9 cellular contexts compared by ENCODE assay signal in the genomic region with DNA sequence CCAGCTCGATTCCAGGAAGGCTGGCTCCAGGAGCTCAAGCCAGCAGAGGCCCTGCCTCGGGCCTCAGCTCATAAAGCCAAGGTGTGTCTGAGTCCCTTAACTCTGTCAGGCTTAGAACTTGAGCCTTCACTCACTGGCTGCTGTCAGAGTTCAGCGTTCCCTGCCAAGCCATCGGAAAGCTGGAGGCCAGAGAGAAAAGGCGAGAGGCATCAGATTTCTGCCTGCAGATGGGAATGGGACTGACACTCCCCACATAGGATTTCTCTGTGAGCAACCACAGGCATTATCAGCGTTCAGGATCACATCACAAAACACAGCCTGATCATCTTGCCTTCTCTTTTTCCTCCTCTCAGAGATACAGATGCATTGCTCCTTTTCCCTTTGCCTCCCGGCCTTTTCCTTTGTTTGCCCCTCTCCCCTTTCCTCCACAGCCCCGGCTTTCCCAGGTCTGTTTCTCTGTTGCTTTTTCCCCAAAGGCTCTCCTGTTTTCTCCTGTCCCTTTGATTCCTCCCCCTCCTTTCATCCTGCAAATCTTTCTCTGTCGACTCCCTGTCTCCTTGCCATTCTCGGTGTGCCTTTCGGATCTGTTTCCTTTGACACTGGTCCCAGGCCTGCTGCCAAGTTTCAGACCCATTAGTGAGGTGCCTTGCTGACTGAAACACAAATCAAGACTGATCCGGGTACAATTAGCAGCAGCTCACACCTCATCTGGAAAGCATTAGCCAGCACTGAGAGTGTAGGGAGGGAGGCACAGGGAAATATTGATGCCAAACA.
DNase-seq lines count a peak whose midpoint lies in the region; ATAC-seq and TF ChIP-seq lines count a peak whose summit lies in the region.
"Had no signal": no experiment of that assay in that cellular context is flagged by ENCODE, and none has a peak within 500 bp of the region (broad histone marks: within the 10 kb centered on the region; RNA-seq: fewer than 3 reads in every experiment).

No MANE protein-coding gene starts in this region.

- CTCF ChIA-PET in AG04449 (lab: Yijun Ruan, JAX), result interaction anchor here (1.0 to 1.3 kb wide), 2 partner anchors 8 to 15 kb away, joined by 3 read pairs; no protein-coding TSS in a partner anchor

- H3K9me3 ChIP-seq in muscle layer of duodenum (ENCODE audit: control insufficient read depth in 1 of 2, low read length in 2 of 2), result no peaks in the 10 kb centered on the region

- no peaks in the 10 kb centered on the region for H3K36me3 ChIP-seq in muscle layer of duodenum (ENCODE audit: control insufficient read depth in 1 of 2, insufficient read depth in 2 of 2, low read length in 2 of 2)

- H3K27ac ChIP-seq in muscle layer of duodenum (ENCODE audit: low read length), result peak overlapping the region; percentile 82

- H3K27me3 ChIP-seq in muscle layer of duodenum (ENCODE audit: low read depth, low read length), result no peaks in the 10 kb centered on the region

- peak overlapping the region; percentile 32; the same call in 1 of the 2 replicates for H3K4me3 ChIP-seq in AG04449 (ENCODE audit: low read depth, low read length)
- H3K4me3 ChIP-seq in muscle layer of duodenum (ENCODE audit: low read depth in 1 of 2, low read length in 2 of 2), result peak overlapping the region in 1 of 2 donors; percentile 9

- ATAC-seq in HG02759 (IDR thresholded peaks at IDR 0.05; ENCODE audit: unreplicated experiment) (no peak), HG03565 (IDR thresholded peaks at IDR 0.05; ENCODE audit: unreplicated experiment) (no peak)

- TF ChIP-seq CTCF in AG04449 (IDR thresholded peaks at IDR 0.05; ENCODE audit: insufficient read depth, low read length, missing control alignments), result no peak

- peak; percentile 54 for DNase-seq in AG04449 (ENCODE audit: low read depth, low spot score)
- DNase-seq in NCI-H1694 (lab: John Stamatoyannopoulos, UW), result peak; percentile 87
- peak; percentile 67 for DNase-seq in ecto neural progenitor cell (ENCODE audit: low spot score)
- DNase-seq in stimulated activated naive CD4-positive, alpha-beta T cell (lab: John Stamatoyannopoulos, UW), result no peak
- DNase-seq in activated gamma-delta T cell treated with Interleukin-2 at 50 U/mL for 16 hours, result no peak
- DNase-seq: CD4-positive, alpha-beta memory T cell had no signal

- POLR2A ChIA-PET in AG04449 (lab: Yijun Ruan, JAX), result interaction anchor here (0.6 to 1.2 kb wide), 4 partner anchors 15 to 300 kb away, joined by 3 to 4 read pairs (median 3); no protein-coding TSS in a partner anchor

- peaks cover 12 to 25% of the 10 kb centered on the region in 2 donors for H3K4me1 ChIP-seq in muscle layer of duodenum (ENCODE audit: control insufficient read depth in 1 of 2, insufficient read depth in 2 of 2, low read length in 2 of 2)

Comparison
In these comparisons a context has a peak if more than half of its experiments do, and no peak if none do; other contexts are left out.
1. DNase-seq: peak in AG04449 (single experiment), NCI-H1694 (single experiment) and ecto neural progenitor cell (single experiment); none in stimulated activated naive CD4-positive, alpha-beta T cell (0 of 6) and activated gamma-delta T cell treated with Interleukin-2 at 50 U/mL for 16 hours (single experiment).